In genomic region chr22:21003782-21004181, GRCh38 we compare ENCODE assay signal across 10 cellular contexts. TPM values are rescaled to one million over a fixed set of nuclear protein-coding genes. Genes with fewer than 3 reads are reported as not detected.
DNase-seq lines count a peak whose midpoint lies in the region; ATAC-seq and TF ChIP-seq lines count a peak whose summit lies in the region.
"Had no signal": no experiment of that assay in that cellular context is flagged by ENCODE, and none has a peak within 500 bp of the region (broad histone marks: within the 10 kb centered on the region; RNA-seq: fewer than 3 reads in every experiment).

No MANE protein-coding gene starts in this region.

- peaks cover 24% of the 10 kb centered on the region for H3K36me3 Mint-ChIP-seq in central memory CD8-positive, alpha-beta T cell (ENCODE audit: insufficient read depth)
- H3K36me3 Mint-ChIP-seq in progenitor cell of endocrine pancreas (ENCODE audit: insufficient read depth) = no peaks in the 10 kb centered on the region

- H3K9me3 Mint-ChIP-seq in central memory CD8-positive, alpha-beta T cell = no peaks in the 10 kb centered on the region
- no peaks in the 10 kb centered on the region for H3K9me3 Mint-ChIP-seq in progenitor cell of endocrine pancreas (ENCODE audit: low read depth)

- peaks cover 29% of the 10 kb centered on the region for H3K4me1 Mint-ChIP-seq in central memory CD8-positive, alpha-beta T cell
- H3K4me1 Mint-ChIP-seq in progenitor cell of endocrine pancreas (ENCODE audit: low read depth) = peaks cover 15% of the 10 kb centered on the region

- no peak for ATAC-seq in central memory CD8-positive, alpha-beta T cell (replicated peaks; ENCODE audit: extremely low read depth, poor library complexity, severe bottlenecking)
- no peak for ATAC-seq in HG03469 (IDR thresholded peaks at IDR 0.05; ENCODE audit: unreplicated experiment)
- no peak for ATAC-seq in HG03108 (IDR thresholded peaks at IDR 0.05; ENCODE audit: unreplicated experiment)

- H3K4me3 Mint-ChIP-seq in central memory CD8-positive, alpha-beta T cell = peak overlapping the region; percentile 94
- H3K4me3 Mint-ChIP-seq in progenitor cell of endocrine pancreas (ENCODE audit: low read depth) = peak overlapping the region; percentile 89

- DNase-seq in NCI-H345 (lab: John Stamatoyannopoulos, UW) (peak; percentile 10), NCI-H345 treated with DMSO at 0.1 percent for 48 hours (lab: John Stamatoyannopoulos, UW; ENCODE audit: unreplicated experiment) (no peak), NCI-H748 (lab: John Stamatoyannopoulos, UW; ENCODE audit: unreplicated experiment) (peak; percentile 61), progenitor cell of endocrine pancreas (ENCODE audit: low spot score, unreplicated experiment) (no peak)
- DNase-seq in central memory CD8-positive, alpha-beta T cell (ENCODE audit: low spot score in 2 of 2) = no peak
- DNase-seq in stimulated activated CD4-positive, alpha-beta T cell treated with anti-CD3 and anti-CD28 coated beads, Interleukin-15, amount 100 ng/mL, for 24 hours = no peak
- DNase-seq: NCI-H2171 treated with DMSO at 0.1 percent for 48 hours had no signal

- no peak for TF ChIP-seq CTCF in progenitor cell of endocrine pancreas (IDR thresholded peaks at IDR 0.05; ENCODE audit: unreplicated experiment)

- no peaks in the 10 kb centered on the region for H3K27me3 Mint-ChIP-seq in central memory CD8-positive, alpha-beta T cell
- no peaks in the 10 kb centered on the region for H3K27me3 Mint-ChIP-seq in progenitor cell of endocrine pancreas

- H3K27ac Mint-ChIP-seq in central memory CD8-positive, alpha-beta T cell (ENCODE audit: low read depth) = peak overlapping the region; percentile 98
- H3K27ac Mint-ChIP-seq in progenitor cell of endocrine pancreas = no peak overlapping the region

RNA-seq across cellular contexts. Expression of gene THAP7, which starts 1.9 kb away (rescaled TPM):
- 17.6 and 20.2 TPM in 2 replicates for total RNA-seq in progenitor cell of endocrine pancreas

RNA-seq across cellular contexts. Expression of gene P2RX6, which starts 11.2 kb away (rescaled TPM):
- 0.36 and 0.57 TPM in 2 replicates for total RNA-seq in progenitor cell of endocrine pancreas

RNA-seq across cellular contexts. Expression of gene LZTR1, which starts 21.7 kb away (rescaled TPM):
- 91.6 and 93.8 TPM in 2 replicates for total RNA-seq in progenitor cell of endocrine pancreas

RNA-seq across cellular contexts. Expression of gene SLC7A4, which starts 28.6 kb away (rescaled TPM):
- 1.1 and 1.3 TPM in 2 replicates for total RNA-seq in progenitor cell of endocrine pancreas

RNA-seq across cellular contexts. Expression of gene AIFM3, which starts 36.7 kb away (rescaled TPM):
- total RNA-seq in progenitor cell of endocrine pancreas = 1.8 and 2.3 TPM in 2 replicates
- total RNA-seq: vagina had no signal

Comparison
In these comparisons a context has a peak if more than half of its experiments do, and no peak if none do; other contexts are left out.
1. DNase-seq: peak in NCI-H345 (single experiment) and NCI-H748 (single experiment); none in NCI-H345 treated with DMSO at 0.1 percent for 48 hours (single experiment), central memory CD8-positive, alpha-beta T cell (0 of 2), progenitor cell of endocrine pancreas (single experiment) and stimulated activated CD4-positive, alpha-beta T cell treated with anti-CD3 and anti-CD28 coated beads, Interleukin-15, amount 100 ng/mL, for 24 hours (single experiment).